ENCODE assay signal across 8 cellular contexts in the genomic region with DNA sequence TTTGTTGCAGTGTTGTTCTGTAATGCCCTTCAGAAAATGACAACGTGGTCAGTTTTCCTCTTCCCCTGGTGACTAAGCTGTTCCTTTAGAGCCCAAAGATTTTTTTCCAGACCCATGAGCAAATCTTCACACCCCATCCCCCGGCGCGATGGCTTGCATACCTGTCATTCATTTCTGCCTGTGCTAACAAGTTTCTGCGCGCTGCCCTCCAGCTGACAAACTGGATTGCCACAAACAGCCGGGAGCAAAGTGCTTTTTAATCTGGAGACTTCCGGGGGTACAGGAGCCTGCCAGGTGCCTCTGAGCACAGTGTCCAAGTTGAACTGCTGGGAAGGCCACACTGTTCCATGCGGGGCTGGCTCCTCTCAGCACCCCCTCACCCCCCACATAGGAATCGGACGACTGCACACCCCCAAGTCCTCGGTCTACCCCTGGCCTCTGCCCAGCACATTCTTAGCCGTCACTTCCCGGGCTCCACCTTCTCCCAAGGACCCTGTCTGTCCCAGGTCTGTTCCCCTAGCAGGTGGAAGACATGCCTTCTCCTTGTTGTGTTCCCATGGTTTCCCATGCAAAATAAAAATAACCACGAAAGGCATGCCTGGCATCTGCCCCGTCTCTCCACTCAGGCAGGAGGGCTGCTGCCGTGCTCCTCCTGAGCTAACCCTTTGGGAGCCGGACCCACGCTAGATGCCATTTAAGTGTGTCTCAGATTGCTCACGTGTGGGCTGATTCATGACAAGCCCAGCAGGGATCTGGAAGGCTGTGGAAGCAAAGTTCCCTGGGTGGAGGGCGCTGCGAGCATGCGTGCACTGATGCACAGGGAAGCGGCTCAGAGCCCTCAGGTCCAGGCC. TPM values are rescaled to one million over a fixed set of nuclear protein-coding genes. Genes with fewer than 3 reads are reported as not detected.
DNase-seq lines count a peak whose midpoint lies in the region; ATAC-seq and TF ChIP-seq lines count a peak whose summit lies in the region.

No MANE protein-coding gene starts in this region.

- H3K9me3 ChIP-seq in heart right ventricle (no peaks in the 10 kb centered on the region), HAP-1 (no peaks in the 10 kb centered on the region)

- 41 to 55% methylated on average over 24 of the region's 24 CpGs for WGBS in heart right ventricle, 2 donors

- H3K9ac ChIP-seq in rectal smooth muscle tissue (ENCODE audit: low read length), result no peak overlapping the region

- H3K27me3 ChIP-seq in heart right ventricle, result no peaks in the 10 kb centered on the region
- H3K27me3 ChIP-seq in rectal smooth muscle tissue (ENCODE audit: control insufficient read depth, insufficient read depth, low read length), result no peaks in the 10 kb centered on the region
- no peaks in the 10 kb centered on the region for H3K27me3 ChIP-seq in HAP-1 (ENCODE audit: low read depth)

- peaks cover 4 to 56% (median 23%) of the 10 kb centered on the region in 9 donors for H3K4me1 ChIP-seq in heart right ventricle
- H3K4me1 ChIP-seq in rectal smooth muscle tissue (ENCODE audit: control insufficient read depth, insufficient read depth, low read length), result no peaks in the 10 kb centered on the region
- no peaks in the 10 kb centered on the region for H3K4me1 ChIP-seq in HAP-1

- H3K27ac ChIP-seq in heart right ventricle, result peak overlapping the region; percentile 69 to 91 (median 82)
- H3K27ac ChIP-seq in rectal smooth muscle tissue (ENCODE audit: low read depth, low read length), result peak overlapping the region; percentile 21

- intact Hi-C loops in heart right ventricle (cut with DNase I), result loop anchor here in 3 of 10 donors (2.0 to 10.0 kb wide), 3 partner anchors 41 to 125 kb away; no protein-coding TSS in a partner anchor

- TF ChIP-seq CTCF in heart right ventricle (IDR thresholded peaks at IDR 0.05), result no peak

- H3K36me3 ChIP-seq in heart right ventricle (peaks cover 0 to 96% (median 43%) of the 10 kb centered on the region in 9 donors), rectal smooth muscle tissue (ENCODE audit: control insufficient read depth, insufficient read depth, low read length) (peaks cover 17% of the 10 kb centered on the region), HAP-1 (replicated peaks) (peaks cover 68% of the 10 kb centered on the region)

- H3K4me3 ChIP-seq in heart right ventricle, result no peak overlapping the region
- no peak overlapping the region for H3K4me3 ChIP-seq in rectal smooth muscle tissue (ENCODE audit: low read length)
- no peak overlapping the region for H3K4me3 ChIP-seq in HAP-1

- in situ Hi-C loops in HAP-1 (cut with MboI; ENCODE audit: low sequenced_read_pairs), result no loop called here

- peak; percentile 71 to 93 (median 77) for ATAC-seq in heart right ventricle

- peak; percentile 80 for DNase-seq in EH (ENCODE audit: low read depth)
- peak; percentile 81 for DNase-seq in amniotic epithelial cell (ENCODE audit: low read depth)
- DNase-seq in heart right ventricle, result peak; percentile 60 to 69
- no peak for DNase-seq in HAP-1 (ENCODE audit: low spot score in 2 of 2)
- DNase-seq in stimulated activated CD4-positive, alpha-beta T cell treated with anti-CD3 and anti-CD28 coated beads, Interleukin-4, amount 100 ng/mL, for 1 hour, result no peak
- DNase-seq in T-helper 9 cell, result no peak
- DNase-seq in activated CD4-positive, alpha-beta T cell treated with anti-CD3 and anti-CD28 coated beads, Interleukin-2, amount 50 U/mL, for 1 hour, result no peak

RNA-seq across cellular contexts. Expression of a gene that starts 14.1 kb away (rescaled TPM):
- total RNA-seq in heart right ventricle, result 100 to 1,000 TPM in 3 of 10 donors, 10 to 100 TPM in 7; 71.4 to 132 (median 86.6) TPM
- 100 to 1,000 TPM in 1 of 2 donors, 10 to 100 TPM in 1; 78.7 to 106 TPM for polyA plus RNA-seq in heart right ventricle

Comparison
In these comparisons a context has a peak if more than half of its experiments do, and no peak if none do; other contexts are left out.
1. DNase-seq: peak in EH (single experiment), amniotic epithelial cell (single experiment) and heart right ventricle (2 of 2); none in HAP-1 (0 of 2), stimulated activated CD4-positive, alpha-beta T cell treated with anti-CD3 and anti-CD28 coated beads, Interleukin-4, amount 100 ng/mL, for 1 hour (single experiment), T-helper 9 cell (single experiment) and activated CD4-positive, alpha-beta T cell treated with anti-CD3 and anti-CD28 coated beads, Interleukin-2, amount 50 U/mL, for 1 hour (single experiment).